In genomic region chrX:13483773-13484172, GRCh38 we compare ENCODE assay signal across 24 cellular contexts.
A peak's percentile ranks its signal among the peaks of the same experiment; 100 is the strongest.
DNase-seq lines count a peak whose midpoint lies in the region; ATAC-seq and TF ChIP-seq lines count a peak whose summit lies in the region.
"Had no signal": no experiment of that assay in that cellular context is flagged by ENCODE, and none has a peak within 500 bp of the region (broad histone marks: within the 10 kb centered on the region; RNA-seq: fewer than 3 reads in every experiment).

No MANE protein-coding gene starts in this region.

- peaks cover 2% of the 10 kb centered on the region for H3K4me1 ChIP-seq in mesendoderm (ENCODE audit: control insufficient read depth, low read depth, low read length)

- no peak overlapping the region for H2BK120ac ChIP-seq in mesendoderm (ENCODE audit: low read depth, low read length)

- TF ChIP-seq CTCF in activated CD8-positive, alpha-beta T cell treated with anti-CD3 and anti-CD28 coated beads for 36 hours (IDR thresholded peaks at IDR 0.05): no peak

- H3K23ac ChIP-seq in mesendoderm (ENCODE audit: low read length): no peak overlapping the region

- H3K9me3 Mint-ChIP-seq in activated CD8-positive, alpha-beta memory T cell treated with anti-CD3 and anti-CD28 coated beads, Interleukin-2, amount 10 ng/mL, durations not matched to agents 7 days and 5 days (ENCODE audit: low read depth): peaks cover 1% of the 10 kb centered on the region
- no peaks in the 10 kb centered on the region for H3K9me3 Mint-ChIP-seq in activated CD8-positive, alpha-beta T cell treated with anti-CD3 and anti-CD28 coated beads for 36 hours
- peaks cover 2 to 6% of the 10 kb centered on the region in 2 donors for H3K9me3 Mint-ChIP-seq in stimulated activated naive B cell treated with anti-CD40 and anti-IgM and Interleukin-4, amounts not matched to agents 10 μg/mL and 1 μg/mL and 100 μg/mL, for 72 hours

- no peaks in the 10 kb centered on the region for H3K79me2 ChIP-seq in mesendoderm (ENCODE audit: control insufficient read depth, insufficient read depth, low read length)

- no peak overlapping the region for H4K8ac ChIP-seq in mesendoderm (ENCODE audit: low read depth, low read length)

- H3K4ac ChIP-seq in mesendoderm (ENCODE audit: low read depth, low read length): no peak overlapping the region

- DNase-seq in activated CD8-positive, alpha-beta memory T cell treated with anti-CD3 and anti-CD28 coated beads, Interleukin-2, amount 10 ng/mL, durations not matched to agents 7 days and 5 days: no peak
- no peak for DNase-seq in activated CD8-positive, alpha-beta memory T cell treated with anti-CD3 and anti-CD28 coated beads, Interleukin-2, amount 50 U/mL, for 48 hours
- no peak for DNase-seq in activated CD8-positive, alpha-beta T cell treated with anti-CD3 and anti-CD28 coated beads for 36 hours
- DNase-seq in mesendoderm: no peak
- no peak for DNase-seq in stimulated activated naive B cell treated with anti-CD40 and anti-IgM and Interleukin-4, amounts not matched to agents 10 μg/mL and 1 μg/mL and 100 μg/mL, for 72 hours
- DNase-seq in NCI-H1105 treated with DMSO at 0.1 percent for 48 hours (lab: John Stamatoyannopoulos, UW): no peak
- no peak for DNase-seq in superior temporal gyrus (ENCODE audit: extremely low spot score)
- DNase-seq: AML-193; Caco-2; DMS153; EL; GOT3; KBM-7; NCI-H1105; NCI-H1694; NCI-H2081 treated with DMSO at 0.1 percent for 48 hours; NCI-H748 treated with DMSO at 0.1 percent for 48 hours; NK-92 treated with Interleukin-12 subunit alpha and Interleukin-12 subunit beta, amount 100 ng/mL, for 24 hours; OCI-M1; Right ventricle myocardium superior had no signal

- WGBS in mesendoderm (ENCODE audit: extremely low coverage, insufficient coverage, low lambda C conversion rate): no CpG with 5 or more reads among the region's 3 CpGs

- H3K4me3 Mint-ChIP-seq in activated CD8-positive, alpha-beta memory T cell treated with anti-CD3 and anti-CD28 coated beads, Interleukin-2, amount 10 ng/mL, durations not matched to agents 7 days and 5 days: no peak overlapping the region
- H3K4me3 Mint-ChIP-seq in activated CD8-positive, alpha-beta T cell treated with anti-CD3 and anti-CD28 coated beads for 36 hours: no peak overlapping the region
- H3K4me3 Mint-ChIP-seq in stimulated activated naive B cell treated with anti-CD40 and anti-IgM and Interleukin-4, amounts not matched to agents 10 μg/mL and 1 μg/mL and 100 μg/mL, for 72 hours: no peak overlapping the region
- H3K4me3 Mint-ChIP-seq: CD14-positive monocyte had no signal

- H4K5ac ChIP-seq in mesendoderm (ENCODE audit: low read length): no peak overlapping the region

- H3K27me3 Mint-ChIP-seq in activated CD8-positive, alpha-beta memory T cell treated with anti-CD3 and anti-CD28 coated beads, Interleukin-2, amount 10 ng/mL, durations not matched to agents 7 days and 5 days: no peaks in the 10 kb centered on the region
- no peaks in the 10 kb centered on the region for H3K27me3 Mint-ChIP-seq in activated CD8-positive, alpha-beta T cell treated with anti-CD3 and anti-CD28 coated beads for 36 hours
- peaks cover 0 to 39% of the 10 kb centered on the region in 2 donors for H3K27me3 Mint-ChIP-seq in stimulated activated naive B cell treated with anti-CD40 and anti-IgM and Interleukin-4, amounts not matched to agents 10 μg/mL and 1 μg/mL and 100 μg/mL, for 72 hours

- no peak overlapping the region for H3K27ac ChIP-seq in mesendoderm (ENCODE audit: low read depth, low read length)
- H3K27ac ChIP-seq: 22Rv1 had no signal

- peak overlapping the region; percentile 19 for H2BK15ac ChIP-seq in mesendoderm (replicated peaks; ENCODE audit: low read depth)

- no peak overlapping the region for H2BK5ac ChIP-seq in mesendoderm (ENCODE audit: low read length)

- intact Hi-C loops in activated CD8-positive, alpha-beta T cell treated with anti-CD3 and anti-CD28 coated beads for 36 hours (cut with micrococcal nuclease): no loop called here

- no peak overlapping the region for H3K18ac ChIP-seq in mesendoderm (ENCODE audit: low read length)

- H3K27me3 ChIP-seq in mesendoderm (ENCODE audit: insufficient read depth, low read length, poor library complexity): no peaks in the 10 kb centered on the region

- no peak overlapping the region for H3K9ac ChIP-seq in mesendoderm (ENCODE audit: low read length)

- ATAC-seq in activated CD8-positive, alpha-beta memory T cell treated with anti-CD3 and anti-CD28 coated beads, Interleukin-2, amount 10 ng/mL, durations not matched to agents 7 days and 5 days: peak; percentile 47
- ATAC-seq in activated CD8-positive, alpha-beta T cell treated with anti-CD3 and anti-CD28 coated beads for 36 hours: peak; percentile 57
- no peak for ATAC-seq in stimulated activated naive B cell treated with anti-CD40 and anti-IgM and Interleukin-4, amounts not matched to agents 10 μg/mL and 1 μg/mL and 100 μg/mL, for 72 hours (replicated peaks)
- ATAC-seq in HG03025 (IDR thresholded peaks at IDR 0.05; ENCODE audit: low FRiP score, unreplicated experiment): no peak
- ATAC-seq: GM12878 had no signal

- peaks cover 20% of the 10 kb centered on the region for H3K4me1 Mint-ChIP-seq in activated CD8-positive, alpha-beta memory T cell treated with anti-CD3 and anti-CD28 coated beads, Interleukin-2, amount 10 ng/mL, durations not matched to agents 7 days and 5 days
- H3K4me1 Mint-ChIP-seq in activated CD8-positive, alpha-beta T cell treated with anti-CD3 and anti-CD28 coated beads for 36 hours (ENCODE audit: low read depth): peaks cover 35% of the 10 kb centered on the region
- H3K4me1 Mint-ChIP-seq in stimulated activated naive B cell treated with anti-CD40 and anti-IgM and Interleukin-4, amounts not matched to agents 10 μg/mL and 1 μg/mL and 100 μg/mL, for 72 hours: peaks cover 12 to 23% of the 10 kb centered on the region in 2 donors

- no peak overlapping the region for H3K4me2 ChIP-seq in mesendoderm (ENCODE audit: low read length)

- H3K4me3 ChIP-seq in mesendoderm (ENCODE audit: low read length): no peak overlapping the region
- H3K4me3 ChIP-seq: GM12878 had no signal

- POLR2A ChIA-PET in activated CD8-positive, alpha-beta T cell treated with anti-CD3 and anti-CD28 coated beads for 36 hours (lab: Charles Lee): no interaction called here

- no peaks in the 10 kb centered on the region for H3K79me1 ChIP-seq in mesendoderm (ENCODE audit: low read length)

- H3K27ac Mint-ChIP-seq in activated CD8-positive, alpha-beta memory T cell treated with anti-CD3 and anti-CD28 coated beads, Interleukin-2, amount 10 ng/mL, durations not matched to agents 7 days and 5 days: no peak overlapping the region
- H3K27ac Mint-ChIP-seq in activated CD8-positive, alpha-beta T cell treated with anti-CD3 and anti-CD28 coated beads for 36 hours: peak overlapping the region; percentile 15
- peak overlapping the region; percentile 1 for H3K27ac Mint-ChIP-seq in stimulated activated naive B cell treated with anti-CD40 and anti-IgM and Interleukin-4, amounts not matched to agents 10 μg/mL and 1 μg/mL and 100 μg/mL, for 72 hours

- CTCF ChIA-PET in activated CD8-positive, alpha-beta memory T cell treated with anti-CD3 and anti-CD28 coated beads, Interleukin-2, amount 10 ng/mL, durations not matched to agents 7 days and 5 days (lab: Charles Lee): interaction anchor here (0.8 to 1.4 kb wide), 2 partner anchors 391 to 537 kb away, joined by 4 to 6 read pairs; no protein-coding TSS in a partner anchor
- CTCF ChIA-PET in activated CD8-positive, alpha-beta T cell treated with anti-CD3 and anti-CD28 coated beads for 36 hours (lab: Charles Lee): interaction anchor here (1.6 to 2.4 kb wide), 2 partner anchors 391 to 537 kb away, joined by 6 read pairs; no protein-coding TSS in a partner anchor

- no peaks in the 10 kb centered on the region for H3K36me3 ChIP-seq in mesendoderm (ENCODE audit: control insufficient read depth, insufficient read depth, low read length)

- no peak overlapping the region for H3K56ac ChIP-seq in mesendoderm (ENCODE audit: low read length)

- no peak overlapping the region for H2AK5ac ChIP-seq in mesendoderm (ENCODE audit: low read length)

- peaks cover 2% of the 10 kb centered on the region for H3K36me3 Mint-ChIP-seq in activated CD8-positive, alpha-beta memory T cell treated with anti-CD3 and anti-CD28 coated beads, Interleukin-2, amount 10 ng/mL, durations not matched to agents 7 days and 5 days
- H3K36me3 Mint-ChIP-seq in activated CD8-positive, alpha-beta T cell treated with anti-CD3 and anti-CD28 coated beads for 36 hours (ENCODE audit: low read depth): no peaks in the 10 kb centered on the region
- peaks cover 0 to 1% of the 10 kb centered on the region in 2 donors for H3K36me3 Mint-ChIP-seq in stimulated activated naive B cell treated with anti-CD40 and anti-IgM and Interleukin-4, amounts not matched to agents 10 μg/mL and 1 μg/mL and 100 μg/mL, for 72 hours
- H3K36me3 Mint-ChIP-seq: CD14-positive monocyte had no signal

Comparison
In these comparisons a context has a peak if more than half of its experiments do, and no peak if none do; other contexts are left out.
1. ATAC-seq: peak in activated CD8-positive, alpha-beta memory T cell treated with anti-CD3 and anti-CD28 coated beads, Interleukin-2, amount 10 ng/mL, durations not matched to agents 7 days and 5 days (single experiment) and activated CD8-positive, alpha-beta T cell treated with anti-CD3 and anti-CD28 coated beads for 36 hours (single experiment); none in stimulated activated naive B cell treated with anti-CD40 and anti-IgM and Interleukin-4, amounts not matched to agents 10 μg/mL and 1 μg/mL and 100 μg/mL, for 72 hours (0 of 2) and HG03025 (single experiment).